Comparison of ENCODE assay signal across 9 cellular contexts in the genomic region with DNA sequence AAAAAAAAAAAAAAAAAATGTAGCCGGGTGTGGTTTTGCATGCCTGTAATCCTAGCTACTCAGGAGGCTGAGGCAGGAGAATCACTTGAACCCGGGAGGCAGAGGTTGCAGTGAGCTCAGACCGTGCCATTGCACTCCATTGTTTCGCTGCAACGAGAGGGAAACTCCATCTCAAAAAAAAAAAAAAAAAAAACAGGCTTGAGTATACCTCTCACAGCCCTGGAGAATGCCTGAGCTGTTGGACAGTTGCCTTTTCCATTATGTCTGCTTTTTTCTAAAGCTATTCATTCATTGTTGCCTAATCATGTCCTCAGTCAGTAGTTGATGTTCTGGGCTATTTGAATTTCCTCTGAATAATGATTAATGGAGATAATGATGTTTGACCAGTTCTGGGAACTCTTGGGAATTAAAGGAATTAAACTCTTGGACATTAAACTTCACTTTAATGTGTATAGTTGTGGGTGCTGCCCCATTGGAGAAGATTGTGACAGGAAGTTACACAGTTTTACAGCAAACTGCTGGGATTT. TPM values are rescaled to one million over a fixed set of nuclear protein-coding genes. Genes with fewer than 3 reads are reported as not detected.
DNase-seq lines count a peak whose midpoint lies in the region; ATAC-seq, FAIRE-seq and TF ChIP-seq lines count a peak whose summit lies in the region.
"Had no signal": no experiment of that assay in that cellular context is flagged by ENCODE, and none has a peak within 500 bp of the region (broad histone marks: within the 10 kb centered on the region; RNA-seq: fewer than 3 reads in every experiment).

No MANE protein-coding gene starts in this region.

- H3K27ac ChIP-seq in HEK293 (ENCODE audit: extremely low read depth, low read depth, low read length) (no peak overlapping the region), astrocyte (ENCODE audit: low read depth, low read length) (peak overlapping the region; percentile 67)

- peaks cover 19% of the 10 kb centered on the region for H3K4me1 Mint-ChIP-seq in astrocyte (ENCODE audit: low read depth, unreplicated experiment)

- H3K79me2 ChIP-seq in astrocyte (ENCODE audit: insufficient read depth, low read length): peaks cover 51% of the 10 kb centered on the region

- CTCF ChIA-PET in HEK293 (lab: Yijun Ruan, JAX): interaction anchor here (0.6 to 0.7 kb wide), 2 partner anchors 13 to 27 kb away, joined by 4 to 6 read pairs; no protein-coding TSS in a partner anchor

- peaks cover 9 to 28% of the 10 kb centered on the region in 2 experiments; a peak in 2 of 3 replicates for H3K36me3 ChIP-seq in HEK293 (ENCODE audit: control insufficient read depth in 2 of 2, insufficient read depth in 1 of 2, low read length in 2 of 2)
- peaks cover 2% of the 10 kb centered on the region for H3K36me3 ChIP-seq in astrocyte (ENCODE audit: insufficient read depth, low read length)

- H3K9ac ChIP-seq in astrocyte (ENCODE audit: low read length): peak overlapping the region; percentile 30

- H3K4me3 Mint-ChIP-seq in astrocyte (ENCODE audit: unreplicated experiment): no peak overlapping the region

- H3K4me3 ChIP-seq in HEK293 (ENCODE audit: low read depth, low read length): no peak overlapping the region
- no peak overlapping the region for H3K4me3 ChIP-seq in astrocyte (ENCODE audit: insufficient read depth, low read depth, low read length)

- DNase-seq in A172 (ENCODE audit: low spot score): peak; percentile 35
- DNase-seq in astrocyte (ENCODE audit: low read depth): peak; percentile 74
- DNase-seq in left lobe of liver (ENCODE audit: low spot score): no peak
- no peak for DNase-seq in globus pallidus (ENCODE audit: low spot score)
- DNase-seq in NCI-H1417 (lab: John Stamatoyannopoulos, UW): no peak
- DNase-seq: NCI-H1048 had no signal

- H4K20me1 ChIP-seq in astrocyte (ENCODE audit: insufficient read depth, low read length): peaks cover 7% of the 10 kb centered on the region

- TF ChIP-seq CTCF in HEK293 (tag by site-specific recombination; IDR thresholded peaks at IDR 0.05) (no peak), astrocyte (IDR thresholded peaks at IDR 0.05; ENCODE audit: insufficient read depth, low read depth, low read length) (no peak)

- H3K9me3 ChIP-seq in HEK293 (ENCODE audit: control insufficient read depth, insufficient read depth, low read depth, low read length): no peaks in the 10 kb centered on the region
- no peaks in the 10 kb centered on the region for H3K9me3 ChIP-seq in astrocyte (ENCODE audit: insufficient read depth, low read depth, low read length)

- H3K27me3 ChIP-seq in astrocyte (ENCODE audit: insufficient read depth, low read length): no peaks in the 10 kb centered on the region

- peak overlapping the region; percentile 64 for H3K27ac Mint-ChIP-seq in astrocyte (ENCODE audit: unreplicated experiment)

- 0 out of 2 replicates have a peak, but pooled peaks cover 2% of the 10 kb centered on the region for H3K4me1 ChIP-seq in HEK293 (ENCODE audit: control insufficient read depth, insufficient read depth, low read length)
- peaks cover 19% of the 10 kb centered on the region for H3K4me1 ChIP-seq in astrocyte (ENCODE audit: insufficient read depth, low read length)

- H3K4me2 ChIP-seq in astrocyte (ENCODE audit: low read length): peak overlapping the region; percentile 70

- ATAC-seq in left lobe of liver (peak; percentile 75), GM21526 (IDR thresholded peaks at IDR 0.05; ENCODE audit: low FRiP score, unreplicated experiment) (no peak), HG03378 (IDR thresholded peaks at IDR 0.05; ENCODE audit: unreplicated experiment) (no peak)

- peaks cover 2% of the 10 kb centered on the region for H3K9me3 Mint-ChIP-seq in astrocyte (ENCODE audit: unreplicated experiment)

- FAIRE-seq in astrocyte (lab: Jason Lieb, UNC): no peak

- POLR2A ChIA-PET in HEK293 (lab: Yijun Ruan, JAX): interaction anchor here (0.6 to 0.7 kb wide), 2 partner anchors 8 to 523 kb away, joined by 3 to 10 read pairs; no protein-coding TSS in a partner anchor

- H2AFZ ChIP-seq in astrocyte (ENCODE audit: low read depth, low read length): no peak overlapping the region

- H3K36me3 Mint-ChIP-seq in astrocyte (ENCODE audit: low read depth, unreplicated experiment): no peaks in the 10 kb centered on the region

- no peaks in the 10 kb centered on the region for H3K27me3 Mint-ChIP-seq in astrocyte (ENCODE audit: low read depth, unreplicated experiment)

TF ChIP-seq in HEK293, 187 proteins besides CTCF, POLR2A, EP300 and RAD21:
- TF ChIP-seq REPIN1 (tag by site-specific recombination; IDR thresholded peaks at IDR 0.05; ENCODE audit: low read depth) (no peak), ZNF362 (tag by site-specific recombination; IDR thresholded peaks at IDR 0.05) (peak; percentile 81), REST (tag by site-specific recombination; IDR thresholded peaks at IDR 0.05) (peak; percentile 54)
TF ChIP-seq in HEK293: peak in this region for 2.

RNA-seq across cellular contexts. Expression of gene HMOX2, which starts 11.8 kb away (rescaled TPM):
- 150 and 159 TPM in 2 replicates for total RNA-seq in A172 (2014; rRNA removed; shearing (Covaris generic))
- 53.1 and 64.9 TPM in 2 replicates for total RNA-seq in astrocyte
- total RNA-seq in left lobe of liver: 44.9 TPM

RNA-seq across cellular contexts. Expression of gene NMRAL1, which starts 13.6 kb away (rescaled TPM):
- 158 and 176 TPM in 2 replicates for total RNA-seq in A172 (2014; rRNA removed; shearing (Covaris generic))
- total RNA-seq in astrocyte: 28.5 and 31.2 TPM in 2 replicates
- total RNA-seq in left lobe of liver: 38.3 TPM

RNA-seq across cellular contexts. Expression of gene CDIP1, which starts 50.6 kb away (rescaled TPM):
- total RNA-seq in A172 (2014; rRNA removed; shearing (Covaris generic)): 8.5 and 9.8 TPM in 2 replicates
- 56.9 and 64.7 TPM in 2 replicates for total RNA-seq in astrocyte
- total RNA-seq in left lobe of liver: 17.5 TPM

Comparison
In these comparisons a context has a peak if more than half of its experiments do, and no peak if none do; other contexts are left out.
1. DNase-seq: peak in A172 (single experiment) and astrocyte (single experiment); none in left lobe of liver (single experiment), globus pallidus (single experiment) and NCI-H1417 (0 of 3).